Comparison of ENCODE assay signal across 12 cellular contexts in the genomic region with DNA sequence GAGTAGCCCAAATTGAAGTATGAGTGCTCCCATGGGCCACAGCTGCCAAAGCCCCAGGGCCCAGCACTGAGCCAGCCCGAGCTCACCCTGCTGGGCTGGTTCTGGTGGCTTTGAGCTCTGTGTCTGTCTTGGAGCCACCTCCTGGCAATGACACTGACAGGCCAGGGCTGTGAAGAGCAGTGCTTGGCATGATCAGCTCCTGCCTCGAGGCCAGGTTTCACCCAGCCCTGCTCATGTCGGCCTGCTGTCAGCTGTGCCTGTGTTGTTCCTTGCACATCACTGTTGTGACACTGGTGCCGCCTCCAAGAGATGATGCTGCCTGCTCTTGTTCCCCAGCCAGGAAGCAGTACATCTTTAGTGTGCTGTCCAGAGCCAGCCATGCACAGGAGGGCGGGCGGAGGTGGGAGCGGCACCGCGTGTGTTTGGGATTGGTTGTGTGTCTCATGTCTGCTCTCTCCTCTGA. TPM values are rescaled to one million over a fixed set of nuclear protein-coding genes. Genes with fewer than 3 reads are reported as not detected.
A peak's percentile ranks its signal among the peaks of the same experiment; 100 is the strongest.
DNase-seq lines count a peak whose midpoint lies in the region; ATAC-seq and TF ChIP-seq lines count a peak whose summit lies in the region.
"Had no signal": no experiment of that assay in that cellular context is flagged by ENCODE, and none has a peak within 500 bp of the region (broad histone marks: within the 10 kb centered on the region; RNA-seq: fewer than 3 reads in every experiment).

No MANE protein-coding gene starts in this region.

- intact Hi-C loops in activated CD4-positive, alpha-beta T cell treated with anti-CD3 and anti-CD28 coated beads for 36 hours (cut with DNase I, micrococcal nuclease): no loop called here

- H3K27me3 Mint-ChIP-seq in activated CD4-positive, alpha-beta T cell treated with anti-CD3 and anti-CD28 coated beads for 36 hours: no peaks in the 10 kb centered on the region
- no peaks in the 10 kb centered on the region for H3K27me3 Mint-ChIP-seq in activated T-cell treated with anti-CD3 and anti-CD28 coated beads, Interleukin-2, amount 50 U/mL, for 4 hours (ENCODE audit: low read depth)

- H3K9ac ChIP-seq in rectal smooth muscle tissue (ENCODE audit: low read length): no peak overlapping the region

- TF ChIP-seq CTCF in GM10248 (IDR thresholded peaks at IDR 0.05; ENCODE audit: control extremely low read depth, extremely low read depth, low read depth, missing control alignments): no peak

- H3K36me3 Mint-ChIP-seq in activated CD4-positive, alpha-beta T cell treated with anti-CD3 and anti-CD28 coated beads for 36 hours (ENCODE audit: low read depth): peaks cover 58% of the 10 kb centered on the region
- peaks cover 26% of the 10 kb centered on the region for H3K36me3 Mint-ChIP-seq in activated T-cell treated with anti-CD3 and anti-CD28 coated beads, Interleukin-2, amount 50 U/mL, for 4 hours (ENCODE audit: insufficient read depth)

- H3K4me3 ChIP-seq in rectal smooth muscle tissue (ENCODE audit: low read length): no peak overlapping the region
- H3K4me3 ChIP-seq: body of pancreas had no signal

- ATAC-seq in activated CD4-positive, alpha-beta T cell treated with anti-CD3 and anti-CD28 coated beads for 36 hours: peak; percentile 13
- peak in 1 of 2 donors; percentile 9 for ATAC-seq in activated T-cell treated with anti-CD3 and anti-CD28 coated beads, Interleukin-2, amount 50 U/mL, for 4 hours
- ATAC-seq in esophagus mucosa (peak; percentile 81), GM18517 (IDR thresholded peaks at IDR 0.05; ENCODE audit: unreplicated experiment) (no peak)
- ATAC-seq: body of pancreas had no signal

- peak overlapping the region; percentile 97 for H3K27ac Mint-ChIP-seq in activated CD4-positive, alpha-beta T cell treated with anti-CD3 and anti-CD28 coated beads for 36 hours

- no peaks in the 10 kb centered on the region for H3K9me3 Mint-ChIP-seq in activated CD4-positive, alpha-beta T cell treated with anti-CD3 and anti-CD28 coated beads for 36 hours (ENCODE audit: low read depth)
- H3K9me3 Mint-ChIP-seq in activated T-cell treated with anti-CD3 and anti-CD28 coated beads, Interleukin-2, amount 50 U/mL, for 4 hours: no peaks in the 10 kb centered on the region

- peaks cover 96% of the 10 kb centered on the region for H3K4me1 Mint-ChIP-seq in activated CD4-positive, alpha-beta T cell treated with anti-CD3 and anti-CD28 coated beads for 36 hours
- peaks cover 92% of the 10 kb centered on the region for H3K4me1 Mint-ChIP-seq in activated T-cell treated with anti-CD3 and anti-CD28 coated beads, Interleukin-2, amount 50 U/mL, for 4 hours (ENCODE audit: low read depth)

- DNase-seq in activated CD4-positive, alpha-beta T cell treated with anti-CD3 and anti-CD28 coated beads for 36 hours: peak; percentile 56
- DNase-seq in activated CD4-positive, alpha-beta T cell treated with anti-CD3 and anti-CD28 coated beads for 48 hours: no peak
- no peak for DNase-seq in activated T-cell treated with anti-CD3 and anti-CD28 coated beads, Interleukin-2, amount 50 U/mL, for 4 hours
- DNase-seq in H4 (ENCODE audit: low spot score): no peak
- no peak for DNase-seq in GM10248 (ENCODE audit: extremely low spot score)
- DNase-seq: 8988T, body of pancreas, NCI-H526 treated with DMSO at 0.1 percent for 48 hours had no signal

- no peaks in the 10 kb centered on the region for H3K27me3 ChIP-seq in rectal smooth muscle tissue (ENCODE audit: control insufficient read depth, insufficient read depth, low read length)
- H3K27me3 ChIP-seq: body of pancreas had no signal

- no peaks in the 10 kb centered on the region for H3K4me1 ChIP-seq in rectal smooth muscle tissue (ENCODE audit: control insufficient read depth, insufficient read depth, low read length)

- POLR2A ChIA-PET in activated CD4-positive, alpha-beta T cell treated with anti-CD3 and anti-CD28 coated beads for 36 hours (lab: Charles Lee): no interaction called here
- POLR2A ChIA-PET in GM10248 (lab: Yijun Ruan, JAX): no interaction called here

- H3K36me3 ChIP-seq in rectal smooth muscle tissue (ENCODE audit: control insufficient read depth, insufficient read depth, low read length): peaks cover 53% of the 10 kb centered on the region

- CTCF ChIA-PET in activated CD4-positive, alpha-beta T cell treated with anti-CD3 and anti-CD28 coated beads for 36 hours (lab: Charles Lee): interaction anchor here (1.6 kb wide), 1 partner anchor 38 kb away, joined by 5 read pairs; no protein-coding TSS in a partner anchor
- CTCF ChIA-PET in GM10248 (lab: Yijun Ruan, JAX): no interaction called here

- H3K4me3 Mint-ChIP-seq in activated CD4-positive, alpha-beta T cell treated with anti-CD3 and anti-CD28 coated beads for 36 hours: no peak overlapping the region
- peak overlapping the region; percentile 41 for H3K4me3 Mint-ChIP-seq in activated T-cell treated with anti-CD3 and anti-CD28 coated beads, Interleukin-2, amount 50 U/mL, for 4 hours

- peak overlapping the region; percentile 49 for H3K27ac ChIP-seq in rectal smooth muscle tissue (ENCODE audit: low read depth, low read length)
- H3K27ac ChIP-seq: body of pancreas, HL-60 had no signal

RNA-seq across cellular contexts. Expression of a gene that starts 26.0 kb away (rescaled TPM):
- total RNA-seq in activated CD4-positive, alpha-beta T cell treated with anti-CD3 and anti-CD28 coated beads for 36 hours: 1 to 10 TPM; 8.3 to 9.9 TPM
- total RNA-seq in activated T-cell treated with anti-CD3 and anti-CD28 coated beads, Interleukin-2, amount 50 U/mL, for 4 hours: 10 to 100 TPM; 27.4 to 38.3 (median 32.7) TPM
- 0.44 TPM for total RNA-seq in esophagus mucosa
- 1.5 and 1.6 TPM in 2 replicates for total RNA-seq in H4 (2014; rRNA removed; shearing (Covaris generic))

RNA-seq across cellular contexts. Expression of a gene that starts 56.8 kb away (rescaled TPM):
- total RNA-seq in activated CD4-positive, alpha-beta T cell treated with anti-CD3 and anti-CD28 coated beads for 36 hours: 10 to 100 TPM; 12.3 to 18.8 TPM
- total RNA-seq in activated T-cell treated with anti-CD3 and anti-CD28 coated beads, Interleukin-2, amount 50 U/mL, for 4 hours: 10 to 100 TPM; 15.6 to 27.0 (median 25.6) TPM
- 16.5 TPM for total RNA-seq in esophagus mucosa
- total RNA-seq in H4 (2014; rRNA removed; shearing (Covaris generic)): 13.3 and 15.6 TPM in 2 replicates
